9 cellular contexts compared by ENCODE assay signal in genomic region chr11:15074206-15075161, GRCh38. TPM values are rescaled to one million over a fixed set of nuclear protein-coding genes. Genes with fewer than 3 reads are reported as not detected.
DNase-seq lines count a peak whose midpoint lies in the region; ATAC-seq, FAIRE-seq and TF ChIP-seq lines count a peak whose summit lies in the region.
"Had no signal": no experiment of that assay in that cellular context is flagged by ENCODE, and none has a peak within 500 bp of the region (broad histone marks: within the 10 kb centered on the region; RNA-seq: fewer than 3 reads in every experiment).

No MANE protein-coding gene starts in this region.

- H3K4me2 ChIP-seq in OCI-LY3 (ENCODE audit: low read length) (peak overlapping the region; percentile 74), fibroblast of lung (ENCODE audit: extremely low read depth, insufficient read depth, low read length) (peak overlapping the region; percentile 69)

- peaks cover 0 to 5% (median 0%) of the 10 kb centered on the region in 3 donors for H3K36me3 Mint-ChIP-seq in naive thymus-derived CD8-positive, alpha-beta T cell

- H3K27me3 ChIP-seq in OCI-LY3 (ENCODE audit: low read depth, low read length) (no peaks in the 10 kb centered on the region), fibroblast of lung (ENCODE audit: control insufficient read depth, insufficient read depth, low read length) (peaks cover 8% of the 10 kb centered on the region)

- no peaks in the 10 kb centered on the region for H4K20me1 ChIP-seq in OCI-LY3 (ENCODE audit: insufficient read depth, low read length)
- H4K20me1 ChIP-seq in fibroblast of lung (ENCODE audit: control insufficient read depth, extremely low read depth, insufficient read depth, low read length), result no peaks in the 10 kb centered on the region

- TF ChIP-seq CTCF in D721Med (IDR thresholded peaks at IDR 0.05; ENCODE audit: insufficient read depth, missing control alignments) (peak; percentile 91), OCI-LY3 (IDR thresholded peaks at IDR 0.05; ENCODE audit: low read depth, low read length) (peak; percentile 77), fibroblast of lung (conservative IDR thresholded peaks at IDR 0.05 in 1 of 2, IDR thresholded peaks at IDR 0.05 in 1 of 2; ENCODE audit: low read depth in 1 of 2, low read length in 2 of 2) (peak; percentile 66 to 80)

- H3K4me3 Mint-ChIP-seq in naive thymus-derived CD8-positive, alpha-beta T cell, result peak overlapping the region; percentile 77 to 91 (median 86)

- DNase-seq in D721Med (ENCODE audit: insufficient read length, low spot score) (no peak), HuH-7 (ENCODE audit: low spot score) (peak; percentile 69), fibroblast of lung (ENCODE audit: low read depth in 2 of 2) (peak; percentile 51 to 67)
- peak; percentile 86 for DNase-seq in activated T-cell treated with anti-CD3 and anti-CD28 coated beads, Interleukin-2, amount 50 U/mL, for 1 hour
- DNase-seq in naive thymus-derived CD8-positive, alpha-beta T cell, result peak; percentile 60 to 90 (median 74)
- DNase-seq in stimulated activated naive CD4-positive, alpha-beta T cell (lab: John Stamatoyannopoulos, UW), result peak; percentile 59 to 79 (median 66)

- peaks cover 0 to 11% (median 5%) of the 10 kb centered on the region in 9 donors for H3K9me3 Mint-ChIP-seq in naive thymus-derived CD8-positive, alpha-beta T cell

- H2AFZ ChIP-seq in OCI-LY3 (ENCODE audit: low read depth, low read length) (peak overlapping the region; percentile 100), fibroblast of lung (ENCODE audit: low read length) (no peak overlapping the region)

- peaks cover 5 to 32% (median 24%) of the 10 kb centered on the region in 5 donors for H3K27me3 Mint-ChIP-seq in naive thymus-derived CD8-positive, alpha-beta T cell

- no peaks in the 10 kb centered on the region for H3K9me3 ChIP-seq in OCI-LY3 (ENCODE audit: insufficient read depth, low read length)
- no peaks in the 10 kb centered on the region for H3K9me3 ChIP-seq in fibroblast of lung (ENCODE audit: control insufficient read depth, insufficient read depth, low read depth, low read length)

- H3K27ac ChIP-seq in OCI-LY3 (ENCODE audit: low read length) (no peak overlapping the region), fibroblast of lung (ENCODE audit: insufficient read depth, low read length) (no peak overlapping the region)

- FAIRE-seq in D721Med (lab: Jason Lieb, UNC), result no peak
- FAIRE-seq: islet of Langerhans had no signal

- H3K4me3 ChIP-seq in OCI-LY3 (ENCODE audit: low read length) (peak overlapping the region; percentile 72), fibroblast of lung (replicated peaks in 1 of 4; ENCODE audit: control extremely low read depth in 1 of 4, insufficient read depth in 1 of 4, low read depth in 3 of 4, low read length in 4 of 4) (peak overlapping the region in 2 of 4 experiments; percentile 44 to 56)

- H3K9ac ChIP-seq in OCI-LY3 (ENCODE audit: low read length) (peak overlapping the region; percentile 53; the same call in 1 of the 2 replicates), fibroblast of lung (ENCODE audit: insufficient read depth, low read length) (no peak overlapping the region)

- H3K36me3 ChIP-seq in OCI-LY3 (replicated peaks; ENCODE audit: low read depth, low read length), result no peaks in the 10 kb centered on the region
- H3K36me3 ChIP-seq in fibroblast of lung (ENCODE audit: control insufficient read depth, insufficient read depth, low read length), result no peaks in the 10 kb centered on the region

- no peaks in the 10 kb centered on the region for H3K79me2 ChIP-seq in OCI-LY3 (ENCODE audit: low read length)
- H3K79me2 ChIP-seq in fibroblast of lung (ENCODE audit: control insufficient read depth, insufficient read depth, low read length), result no peaks in the 10 kb centered on the region

- peak overlapping the region in 7 of 10 donors; percentile 19 to 87 (median 71) for H3K27ac Mint-ChIP-seq in naive thymus-derived CD8-positive, alpha-beta T cell

- H3K4me1 ChIP-seq in OCI-LY3 (ENCODE audit: low read length) (peaks cover 5% of the 10 kb centered on the region; the same call in 1 of the 2 replicates), fibroblast of lung (ENCODE audit: control insufficient read depth, extremely low read depth, insufficient read depth, low read length) (no peaks in the 10 kb centered on the region)

- H3K4me1 Mint-ChIP-seq in naive thymus-derived CD8-positive, alpha-beta T cell, result peaks cover 11 to 25% (median 16%) of the 10 kb centered on the region in 4 donors

- POLR2A ChIA-PET in naive thymus-derived CD8-positive, alpha-beta T cell (lab: Charles Lee), result no interaction called here

- peak; percentile 98 for ATAC-seq in GM21528 (IDR thresholded peaks at IDR 0.05; ENCODE audit: low FRiP score, unreplicated experiment)
- ATAC-seq in naive thymus-derived CD8-positive, alpha-beta T cell, result peak; percentile 88 to 93

RNA-seq across cellular contexts. Expression of gene CALCB, which starts 1.1 kb away (rescaled TPM):
- 0.17 and 0.26 TPM in 2 replicates for total RNA-seq in fibroblast of lung
- polyA plus RNA-seq in fibroblast of lung, result 0.06 TPM in 1 of 2 replicates, not detected in the other
- not detected in 2 replicates for polyA plus RNA-seq in fibroblast of lung (2012)
- polyA minus RNA-seq in fibroblast of lung (ENCODE audit: low replicate concordance), result not detected in 2 replicates
- total RNA-seq in naive thymus-derived CD8-positive, alpha-beta T cell, result under 1 TPM; 0.47 to 0.62 TPM
- polyA plus RNA-seq in naive thymus-derived CD8-positive, alpha-beta T cell, result under 1 TPM; 0.09 to 0.57 (median 0.18) TPM

RNA-seq across cellular contexts. Expression of gene INSC, which starts 40.2 kb away (rescaled TPM):
- 0.77 and 8.3 TPM in 2 replicates for total RNA-seq in fibroblast of lung
- polyA plus RNA-seq in fibroblast of lung, result 0.90 and 2.1 TPM in 2 replicates
- polyA plus RNA-seq in fibroblast of lung (2012), result 0.62 and 1.8 TPM in 2 replicates
- 1.1 TPM in 1 of 2 replicates, not detected in the other for polyA minus RNA-seq in fibroblast of lung (ENCODE audit: low replicate concordance)
- under 1 TPM; 0.16 to 0.60 TPM for total RNA-seq in naive thymus-derived CD8-positive, alpha-beta T cell
- polyA plus RNA-seq in naive thymus-derived CD8-positive, alpha-beta T cell, result not detected
